Comparison of ENCODE assay signal across 1 cellular context in genomic region chr11:61797263-61797944, GRCh38.
TF ChIP-seq lines count a peak whose summit lies in the region.

No MANE protein-coding gene starts in this region.

TF ChIP-seq in K562, 482 proteins besides CTCF, POLR2A, EP300 and RAD21 (continued from another document):
- TF ChIP-seq, protein P1, sequence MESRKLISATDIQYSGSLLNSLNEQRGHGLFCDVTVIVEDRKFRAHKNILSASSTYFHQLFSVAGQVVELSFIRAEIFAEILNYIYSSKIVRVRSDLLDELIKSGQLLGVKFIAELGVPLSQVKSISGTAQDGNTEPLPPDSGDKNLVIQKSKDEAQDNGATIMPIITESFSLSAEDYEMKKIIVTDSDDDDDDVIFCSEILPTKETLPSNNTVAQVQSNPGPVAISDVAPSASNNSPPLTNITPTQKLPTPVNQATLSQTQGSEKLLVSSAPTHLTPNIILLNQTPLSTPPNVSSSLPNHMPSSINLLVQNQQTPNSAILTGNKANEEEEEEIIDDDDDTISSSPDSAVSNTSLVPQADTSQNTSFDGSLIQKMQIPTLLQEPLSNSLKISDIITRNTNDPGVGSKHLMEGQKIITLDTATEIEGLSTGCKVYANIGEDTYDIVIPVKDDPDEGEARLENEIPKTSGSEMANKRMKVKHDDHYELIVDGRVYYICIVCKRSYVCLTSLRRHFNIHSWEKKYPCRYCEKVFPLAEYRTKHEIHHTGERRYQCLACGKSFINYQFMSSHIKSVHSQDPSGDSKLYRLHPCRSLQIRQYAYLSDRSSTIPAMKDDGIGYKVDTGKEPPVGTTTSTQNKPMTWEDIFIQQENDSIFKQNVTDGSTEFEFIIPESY (CRISPR knock-in tag; IDR thresholded peaks at IDR 0.05), result no peak
TF ChIP-seq in K562: peak in this region for 49.
